8 cellular contexts compared by ENCODE assay signal in the genomic region with DNA sequence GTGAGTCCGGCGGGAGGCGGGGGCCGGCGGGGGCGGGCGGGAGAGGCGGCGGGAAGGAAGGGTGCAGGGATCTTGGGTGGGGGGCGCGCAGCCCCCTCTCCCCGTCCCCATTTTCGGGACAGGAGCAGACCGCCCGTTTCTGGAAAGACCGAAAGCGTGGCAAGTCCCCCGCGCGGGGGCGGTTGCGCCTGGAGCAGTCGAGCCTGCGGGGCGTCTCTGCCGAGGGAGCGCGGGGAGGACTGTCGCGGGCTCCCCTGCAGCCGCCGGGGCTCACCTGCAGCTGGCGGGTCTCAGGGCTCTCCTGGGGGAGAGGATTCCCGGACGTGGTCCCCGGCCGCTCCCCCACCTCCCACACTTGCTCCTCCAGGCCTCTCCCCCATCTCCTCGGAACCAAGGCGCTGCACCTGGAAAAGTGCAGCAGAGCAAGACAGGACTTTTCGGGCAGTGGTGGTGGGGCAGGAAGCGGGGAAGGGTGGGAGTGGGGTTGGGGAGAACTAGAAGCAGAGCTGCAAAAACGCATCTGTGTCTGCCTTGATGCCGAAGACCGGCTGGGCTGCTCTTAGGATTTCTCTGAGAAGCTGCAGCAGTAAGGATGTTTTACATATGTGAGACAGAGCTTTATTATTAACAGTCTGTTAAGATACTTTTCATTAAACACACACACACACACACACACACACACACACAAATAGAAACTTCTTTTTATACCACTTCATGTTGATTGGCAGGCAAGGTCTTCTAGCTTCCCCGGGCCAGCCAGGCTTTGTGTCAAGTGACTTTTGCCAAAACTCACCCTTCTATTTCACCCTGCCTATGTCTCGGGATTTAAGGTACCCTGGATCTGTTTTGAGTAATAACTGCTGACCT. TPM values are rescaled to one million over a fixed set of nuclear protein-coding genes. Genes with fewer than 3 reads are reported as not detected.
DNase-seq lines count a peak whose midpoint lies in the region; ATAC-seq and TF ChIP-seq lines count a peak whose summit lies in the region.

No MANE protein-coding gene starts in this region.

- H3K4me3 ChIP-seq in cardiac fibroblast (replicated peaks in 1 of 2; ENCODE audit: low read depth in 2 of 2, low read length in 2 of 2) (peak overlapping the region; percentile 69 to 72), left lung (peak overlapping the region; percentile 65 to 66)

- H3K4me1 ChIP-seq in left lung: peaks cover 3 to 12% of the 10 kb centered on the region in 2 donors

- TF ChIP-seq CTCF in cardiac fibroblast (IDR thresholded peaks at IDR 0.05; ENCODE audit: low read depth, low read length) (peak; percentile 3), left lung (IDR thresholded peaks at IDR 0.05) (no peak)

- H3K27me3 ChIP-seq in left lung: peaks cover 0 to 26% of the 10 kb centered on the region in 2 donors

- peaks cover 72% of the 10 kb centered on the region for H3K4me1 Mint-ChIP-seq in stimulated activated effector memory CD8-positive, alpha-beta T cell treated with anti-CD3 and anti-CD28 coated beads, Interleukin-12 subunit alpha, Interleukin-12 subunit beta, amount 100 ng/mL, for 72 hours

- H3K36me3 Mint-ChIP-seq in stimulated activated effector memory CD8-positive, alpha-beta T cell treated with anti-CD3 and anti-CD28 coated beads, Interleukin-12 subunit alpha, Interleukin-12 subunit beta, amount 100 ng/mL, for 72 hours: no peaks in the 10 kb centered on the region

- H3K4me3 Mint-ChIP-seq in stimulated activated effector memory CD8-positive, alpha-beta T cell treated with anti-CD3 and anti-CD28 coated beads, Interleukin-12 subunit alpha, Interleukin-12 subunit beta, amount 100 ng/mL, for 72 hours: peak overlapping the region; percentile 72

- ATAC-seq in HG03025 (IDR thresholded peaks at IDR 0.05; ENCODE audit: low FRiP score, unreplicated experiment): peak; percentile 8
- ATAC-seq in left lung: peak; percentile 34
- ATAC-seq in stimulated activated effector memory CD8-positive, alpha-beta T cell treated with anti-CD3 and anti-CD28 coated beads, Interleukin-12 subunit alpha, Interleukin-12 subunit beta, amount 100 ng/mL, for 72 hours: peak; percentile 3
- ATAC-seq in GM21390 (IDR thresholded peaks at IDR 0.05; ENCODE audit: unreplicated experiment): no peak

- intact Hi-C loops in left lung (cut with DNase I): no loop called here

- no peaks in the 10 kb centered on the region for H3K9me3 Mint-ChIP-seq in stimulated activated effector memory CD8-positive, alpha-beta T cell treated with anti-CD3 and anti-CD28 coated beads, Interleukin-12 subunit alpha, Interleukin-12 subunit beta, amount 100 ng/mL, for 72 hours

- H3K9me3 ChIP-seq in left lung: no peaks in the 10 kb centered on the region

- H3K27ac ChIP-seq in left lung: peak overlapping the region in 1 of 2 donors; percentile 50

- peak; percentile 46 for DNase-seq in NCI-H1092 treated with DMSO at 0.1 percent for 48 hours (lab: John Stamatoyannopoulos, UW)
- no peak for DNase-seq in NCI-H1092 (lab: John Stamatoyannopoulos, UW)
- peak; percentile 2 for DNase-seq in T follicular helper cell (ENCODE audit: low read depth)
- no peak for DNase-seq in cardiac fibroblast (ENCODE audit: low read depth in 2 of 2)
- DNase-seq in left lung: peak; percentile 35 to 75
- DNase-seq in stimulated activated effector memory CD8-positive, alpha-beta T cell treated with anti-CD3 and anti-CD28 coated beads, Interleukin-12 subunit alpha, Interleukin-12 subunit beta, amount 100 ng/mL, for 72 hours (ENCODE audit: low spot score in 2 of 2): peak in 1 of 2 donors; percentile 27

- peak overlapping the region; percentile 81 for H3K27ac Mint-ChIP-seq in stimulated activated effector memory CD8-positive, alpha-beta T cell treated with anti-CD3 and anti-CD28 coated beads, Interleukin-12 subunit alpha, Interleukin-12 subunit beta, amount 100 ng/mL, for 72 hours

- H3K36me3 ChIP-seq in left lung: no peaks in the 10 kb centered on the region

RNA-seq across cellular contexts. Expression of gene C12orf75, which starts 0.7 kb away (rescaled TPM):
- 10 to 100 TPM; 16.2 to 17.0 TPM for total RNA-seq in left lung

Comparison
In these comparisons a context has a peak if more than half of its experiments do, and no peak if none do; other contexts are left out.
1. DNase-seq: peak in NCI-H1092 treated with DMSO at 0.1 percent for 48 hours (single experiment), T follicular helper cell (single experiment) and left lung (2 of 2); none in NCI-H1092 (single experiment) and cardiac fibroblast (0 of 2).